In genomic region chr17:49194297-49194607, GRCh38 we compare ENCODE assay signal across 1 cellular context.
TF ChIP-seq lines count a peak whose summit lies in the region.

No MANE protein-coding gene starts in this region.

TF ChIP-seq in IMR-90, 13 proteins besides CTCF, POLR2A, EP300 and RAD21:
- no peak for TF ChIP-seq CHD1 (IDR thresholded peaks at IDR 0.05; ENCODE audit: low read depth, low read length)
- TF ChIP-seq MAFK (IDR thresholded peaks at IDR 0.05; ENCODE audit: low read depth, low read length), result no peak
- TF ChIP-seq MXI1 (IDR thresholded peaks at IDR 0.05; ENCODE audit: borderline replicate concordance, low read depth, low read length), result no peak
- no peak for TF ChIP-seq ELK1 (IDR thresholded peaks at IDR 0.05; ENCODE audit: borderline replicate concordance, low read depth, low read length)
- TF ChIP-seq USF2 (IDR thresholded peaks at IDR 0.05; ENCODE audit: low read depth, low read length), result no peak
- no peak for TF ChIP-seq NFE2L2 (IDR thresholded peaks at IDR 0.05; ENCODE audit: low read depth, low read length)
- no peak for TF ChIP-seq RCOR1 (IDR thresholded peaks at IDR 0.05; ENCODE audit: insufficient replicate concordance, low read length)
- no peak for TF ChIP-seq RFX5 (IDR thresholded peaks at IDR 0.05; ENCODE audit: low read depth, low read length)
- no peak for TF ChIP-seq MAZ (IDR thresholded peaks at IDR 0.05; ENCODE audit: borderline replicate concordance, low read depth, low read length)
